2 cellular contexts compared by ENCODE assay signal in genomic region chr11:71193431-71193830, GRCh38.
TF ChIP-seq lines count a peak whose summit lies in the region.

No MANE protein-coding gene starts in this region.

TF ChIP-seq in HepG2, 621 proteins besides CTCF, POLR2A, EP300 and RAD21:
- TF ChIP-seq NR2C2 (CRISPR knock-in tag; IDR thresholded peaks at IDR 0.05; ENCODE audit: borderline replicate concordance) (peak; percentile 75), HMGA1 (CRISPR knock-in tag; conservative IDR thresholded peaks at IDR 0.05) (no peak), ZNF687 (CRISPR knock-in tag; IDR thresholded peaks at IDR 0.05) (peak; percentile 44), ZNF574 (CRISPR knock-in tag; IDR thresholded peaks at IDR 0.05) (0 out of 2 replicates have a peak, but pooled peaks have one; percentile 15), SATB2 (CRISPR knock-in tag; IDR thresholded peaks at IDR 0.05) (no peak), HIC2 (CRISPR knock-in tag; IDR thresholded peaks at IDR 0.05; ENCODE audit: low read depth) (no peak), CHD4 (IDR thresholded peaks at IDR 0.05; ENCODE audit: borderline replicate concordance, low read length) (no peak), MED8 (CRISPR knock-in tag; IDR thresholded peaks at IDR 0.05; ENCODE audit: insufficient replicate concordance) (no peak), SALL1 (CRISPR knock-in tag; IDR thresholded peaks at IDR 0.05) (peak; percentile 38; the same call in 1 of the 2 replicates), HNF4A (CRISPR knock-in tag; IDR thresholded peaks at IDR 0.05) (0 out of 2 replicates have a peak, but pooled peaks have one; percentile 10)

TF ChIP-seq in GM23338, 12 proteins besides CTCF, POLR2A, EP300 and RAD21:
- TF ChIP-seq ZNF331 (CRISPR knock-in tag; IDR thresholded peaks at IDR 0.05; ENCODE audit: low read depth), result no peak
- no peak for TF ChIP-seq REST (IDR thresholded peaks at IDR 0.05; ENCODE audit: unreplicated experiment)
- TF ChIP-seq EZH2 (IDR thresholded peaks at IDR 0.05; ENCODE audit: low read depth, unreplicated experiment), result no peak
- no peak for TF ChIP-seq NANOG (IDR thresholded peaks at IDR 0.05; ENCODE audit: borderline replicate concordance)
- TF ChIP-seq CREB1 (CRISPR knock-in tag; IDR thresholded peaks at IDR 0.05; ENCODE audit: low read depth), result no peak
TF ChIP-seq in GM23338: peak in this region for 0.
